ENCODE assay signal across 12 cellular contexts in genomic region chr14:21352587-21352986, GRCh38. TPM values are rescaled to one million over a fixed set of nuclear protein-coding genes. Genes with fewer than 3 reads are reported as not detected.
A peak's percentile ranks its signal among the peaks of the same experiment; 100 is the strongest.
DNase-seq lines count a peak whose midpoint lies in the region; ATAC-seq and TF ChIP-seq lines count a peak whose summit lies in the region.
"Had no signal": no experiment of that assay in that cellular context is flagged by ENCODE, and none has a peak within 500 bp of the region (broad histone marks: within the 10 kb centered on the region; RNA-seq: fewer than 3 reads in every experiment).

No MANE protein-coding gene starts in this region.

- H3K79me2 ChIP-seq in mammary epithelial cell (ENCODE audit: insufficient read depth, low read length), result no peaks in the 10 kb centered on the region

- in situ Hi-C loops in mammary epithelial cell (cut with MboI; ENCODE audit: low sequenced_read_pairs in 2 of 2), result no loop called here

- POLR2A ChIA-PET in GM10248 (lab: Yijun Ruan, JAX), result interaction anchor here (0.7 to 1.1 kb wide), 2 partner anchors 30 to 87 kb away, joined by 3 to 6 read pairs; no protein-coding TSS in a partner anchor

- intact Hi-C loops in left ventricle myocardium superior (cut with micrococcal nuclease), result no loop called here
- intact Hi-C loops in mammary epithelial cell (cut with micrococcal nuclease), result no loop called here

- H3K27ac ChIP-seq in mammary epithelial cell (ENCODE audit: insufficient read depth, low read depth, low read length), result no peak overlapping the region

- no peak overlapping the region for H3K4me3 ChIP-seq in mammary epithelial cell (replicated peaks in 1 of 3; ENCODE audit: insufficient read depth in 1 of 3, low read depth in 2 of 3, low read length in 3 of 3)

- WGBS in mammary epithelial cell (ENCODE audit: low coverage, missing lambda C conversion rate), result 93% methylated on average over 9 of the region's 9 CpGs

- no peaks in the 10 kb centered on the region for H3K27me3 ChIP-seq in mammary epithelial cell (ENCODE audit: insufficient read depth, low read length)

- H4K20me1 ChIP-seq in mammary epithelial cell (ENCODE audit: insufficient read depth, low read length), result no peaks in the 10 kb centered on the region

- H3K9me3 ChIP-seq in mammary epithelial cell (replicated peaks; ENCODE audit: insufficient read depth, low read length), result no peaks in the 10 kb centered on the region

- H3K9ac ChIP-seq in mammary epithelial cell (ENCODE audit: insufficient read depth, low read length), result no peak overlapping the region

- peaks cover 47% of the 10 kb centered on the region for H3K36me3 ChIP-seq in mammary epithelial cell (ENCODE audit: insufficient read depth, low read length)

- no peak overlapping the region for H2AFZ ChIP-seq in mammary epithelial cell (ENCODE audit: low read depth, low read length)

- CTCF ChIA-PET in GM10248 (lab: Yijun Ruan, JAX), result no interaction called here
- CTCF ChIA-PET in mammary epithelial cell (lab: Charles Lee; ENCODE audit: low non-redundant PET), result no interaction called here

- H3K4me2 ChIP-seq in mammary epithelial cell (ENCODE audit: insufficient read depth, low read depth, low read length), result no peak overlapping the region

- dilution Hi-C loops in mammary epithelial cell (cut with HindIII; ENCODE audit: low sequenced_read_pairs), result no loop called here

- no peaks in the 10 kb centered on the region for H3K4me1 ChIP-seq in mammary epithelial cell (ENCODE audit: insufficient read depth, low read length)

- DNase-seq in GM10248 (ENCODE audit: extremely low spot score), result peak; percentile 50
- DNase-seq in GM20000 (ENCODE audit: low spot score), result peak; percentile 49
- DNase-seq in NOMO-1 (lab: John Stamatoyannopoulos, UW; ENCODE audit: unreplicated experiment in 2 of 2), result peak; percentile 89 to 90
- DNase-seq in left ventricle myocardium superior, result peak; percentile 38
- DNase-seq in mammary epithelial cell, result no peak
- no peak for DNase-seq in SHP77 (lab: John Stamatoyannopoulos, UW)
- DNase-seq: Calu3, erythroblast, NCI-H1092, PC-3 had no signal

- ATAC-seq in left ventricle myocardium superior, result peak; percentile 48
- ATAC-seq in GM21515 (IDR thresholded peaks at IDR 0.05; ENCODE audit: unreplicated experiment), result no peak
- no peak for ATAC-seq in GM18907 (IDR thresholded peaks at IDR 0.05; ENCODE audit: unreplicated experiment)
- ATAC-seq: PC-3 had no signal

- no peak for TF ChIP-seq CTCF in GM10248 (IDR thresholded peaks at IDR 0.05; ENCODE audit: control extremely low read depth, extremely low read depth, low read depth, missing control alignments)
- no peak for TF ChIP-seq CTCF in GM20000 (IDR thresholded peaks at IDR 0.05; ENCODE audit: extremely low read depth, missing control alignments)
- no peak for TF ChIP-seq CTCF in mammary epithelial cell (conservative IDR thresholded peaks at IDR 0.05 in 1 of 2, IDR thresholded peaks at IDR 0.05 in 1 of 2; ENCODE audit: extremely low read depth in 1 of 2, insufficient read depth in 1 of 2, low read depth in 1 of 2, low read length in 2 of 2)

- no TSS peak for BruUV-seq in mammary epithelial cell (replicated peaks; lab: Mats Ljungman, UMichigan)

RNA-seq across cellular contexts. Expression of gene SUPT16H, which starts 31.2 kb away (rescaled TPM):
- total RNA-seq in left ventricle myocardium superior (28.5 TPM), mammary epithelial cell (10 to 100 TPM; 58.3 to 87.2 TPM)
- 58.0 TPM for polyA plus RNA-seq in mammary epithelial cell
- 140 TPM for polyA minus RNA-seq in mammary epithelial cell

Comparison
In these comparisons a context has a peak if more than half of its experiments do, and no peak if none do; other contexts are left out.
1. DNase-seq: peak in GM10248 (single experiment), GM20000 (single experiment), NOMO-1 (2 of 2) and left ventricle myocardium superior (single experiment); none in mammary epithelial cell (single experiment) and SHP77 (0 of 2).